1 cellular context compared by ENCODE assay signal in genomic region chr20:53578492-53579222, GRCh38.
TF ChIP-seq lines count a peak whose summit lies in the region.

No MANE protein-coding gene starts in this region.

TF ChIP-seq in HepG2, 621 proteins besides CTCF, POLR2A, EP300 and RAD21 (continued from another document and continues in another):
- TF ChIP-seq SAP130 (CRISPR knock-in tag; IDR thresholded peaks at IDR 0.05; ENCODE audit: low read depth), result peak; percentile 54; the same call in 1 of the 2 replicates
- TF ChIP-seq ZNF256 (CRISPR knock-in tag; conservative IDR thresholded peaks at IDR 0.05), result 0 out of 2 replicates have a peak, but pooled peaks have one; percentile 22
- TF ChIP-seq ZNF724P (CRISPR knock-in tag; IDR thresholded peaks at IDR 0.05; ENCODE audit: borderline replicate concordance), result no peak
- TF ChIP-seq SMARCE1 (IDR thresholded peaks at IDR 0.05; ENCODE audit: borderline replicate concordance), result no peak
- no peak for TF ChIP-seq ZNF598 (CRISPR knock-in tag; IDR thresholded peaks at IDR 0.05; ENCODE audit: borderline replicate concordance)
- TF ChIP-seq ARNT2 (CRISPR knock-in tag; IDR thresholded peaks at IDR 0.05; ENCODE audit: low read depth), result peak; percentile 17; the same call in 1 of the 2 replicates
- peak; percentile 57; the same call in 1 of the 2 replicates for TF ChIP-seq GATAD2A (CRISPR knock-in tag; IDR thresholded peaks at IDR 0.05)
- peak; percentile 96 for TF ChIP-seq STAG1 (CRISPR knock-in tag; IDR thresholded peaks at IDR 0.05)
- peak; percentile 69 for TF ChIP-seq PPARG (CRISPR knock-in tag; conservative IDR thresholded peaks at IDR 0.05)
- TF ChIP-seq ZBTB20 (CRISPR knock-in tag; IDR thresholded peaks at IDR 0.05; ENCODE audit: borderline replicate concordance, low read depth), result no peak
- peak; percentile 16; the same call in 1 of the 2 replicates for TF ChIP-seq MED1 (CRISPR knock-in tag; IDR thresholded peaks at IDR 0.05)
- TF ChIP-seq ZNF501 (CRISPR knock-in tag; IDR thresholded peaks at IDR 0.05), result no peak
- TF ChIP-seq NFE2L2 (IDR thresholded peaks at IDR 0.05; ENCODE audit: low read length), result peak; percentile 23; the same call in 1 of the 2 replicates
- no peak for TF ChIP-seq THAP7 (CRISPR knock-in tag; IDR thresholded peaks at IDR 0.05)
- TF ChIP-seq ZNF784 (CRISPR knock-in tag; IDR thresholded peaks at IDR 0.05; ENCODE audit: borderline replicate concordance), result no peak
- no peak for TF ChIP-seq GMEB1 (CRISPR knock-in tag; IDR thresholded peaks at IDR 0.05; ENCODE audit: borderline replicate concordance)
- no peak for TF ChIP-seq ZNF660 (CRISPR knock-in tag; IDR thresholded peaks at IDR 0.05; ENCODE audit: borderline replicate concordance, low read depth)
- TF ChIP-seq MXD1 (CRISPR knock-in tag; IDR thresholded peaks at IDR 0.05), result peak; percentile 54; the same call in 1 of the 2 replicates
- no peak for TF ChIP-seq ADNP (CRISPR knock-in tag; IDR thresholded peaks at IDR 0.05)
- no peak for TF ChIP-seq NONO (IDR thresholded peaks at IDR 0.05)
- TF ChIP-seq NONO (CRISPR knock-in tag; conservative IDR thresholded peaks at IDR 0.05), result peak; percentile 53; the same call in 1 of the 2 replicates
- no peak for TF ChIP-seq YY1 (IDR thresholded peaks at IDR 0.05; ENCODE audit: insufficient read depth, insufficient replicate concordance, low read depth, low read length)
- TF ChIP-seq HINFP (CRISPR knock-in tag; IDR thresholded peaks at IDR 0.05; ENCODE audit: low read depth), result no peak
- peak; percentile 87 for TF ChIP-seq PITX1 (CRISPR knock-in tag; IDR thresholded peaks at IDR 0.05)
- TF ChIP-seq SMC3 (IDR thresholded peaks at IDR 0.05; ENCODE audit: low read length), result peak; percentile 92
- 0 out of 2 replicates have a peak, but pooled peaks have one; percentile 57 for TF ChIP-seq SNAI1 (CRISPR knock-in tag; IDR thresholded peaks at IDR 0.05; ENCODE audit: borderline replicate concordance)
- peak; percentile 78; the same call in 1 of the 2 replicates for TF ChIP-seq IRF2 (CRISPR knock-in tag; IDR thresholded peaks at IDR 0.05)
- TF ChIP-seq ZNF746 (CRISPR knock-in tag; IDR thresholded peaks at IDR 0.05), result peak; percentile 47; the same call in 1 of the 2 replicates
- TF ChIP-seq SIN3B (IDR thresholded peaks at IDR 0.05; ENCODE audit: low read length), result 0 out of 2 replicates have a peak, but pooled peaks have one; percentile 29
- TF ChIP-seq MIXL1 (CRISPR knock-in tag; IDR thresholded peaks at IDR 0.05), result peak; percentile 76
- no peak for TF ChIP-seq ARNT (IDR thresholded peaks at IDR 0.05)
- no peak; the same call in 1 of the 2 replicates for TF ChIP-seq ZNF567 (CRISPR knock-in tag; IDR thresholded peaks at IDR 0.05; ENCODE audit: borderline replicate concordance)
- no peak for TF ChIP-seq ZBTB40 (IDR thresholded peaks at IDR 0.05)
- no peak for TF ChIP-seq ZBTB40 (CRISPR knock-in tag; IDR thresholded peaks at IDR 0.05)
- TF ChIP-seq ZNF12 (CRISPR knock-in tag; IDR thresholded peaks at IDR 0.05), result no peak
- no peak for TF ChIP-seq KMT2B (CRISPR knock-in tag; IDR thresholded peaks at IDR 0.05)
- TF ChIP-seq ZNF232 (CRISPR knock-in tag; IDR thresholded peaks at IDR 0.05; ENCODE audit: borderline replicate concordance), result 0 out of 2 replicates have a peak, but pooled peaks have one; percentile 49
- no peak for TF ChIP-seq JUN (CRISPR knock-in tag; IDR thresholded peaks at IDR 0.05)
- TF ChIP-seq ZNF451 (CRISPR knock-in tag; IDR thresholded peaks at IDR 0.05), result no peak
- TF ChIP-seq FOXC1 (CRISPR knock-in tag; IDR thresholded peaks at IDR 0.05; ENCODE audit: borderline replicate concordance), result no peak
- TF ChIP-seq SNAPC4 (CRISPR knock-in tag; IDR thresholded peaks at IDR 0.05), result no peak; the same call in 1 of the 2 replicates
- 0 out of 2 replicates have a peak, but pooled peaks have one; percentile 76 for TF ChIP-seq SMAD3 (CRISPR knock-in tag; IDR thresholded peaks at IDR 0.05)
- TF ChIP-seq FOXK1 (CRISPR knock-in tag; IDR thresholded peaks at IDR 0.05; ENCODE audit: borderline replicate concordance, low read depth), result peak; percentile 62; the same call in 1 of the 2 replicates
- no peak for TF ChIP-seq SP140L (CRISPR knock-in tag; IDR thresholded peaks at IDR 0.05; ENCODE audit: borderline replicate concordance)
